In genomic region chr20:18057994-18058349, GRCh38 we compare ENCODE assay signal across 11 cellular contexts. TPM values are rescaled to one million over a fixed set of nuclear protein-coding genes. Genes with fewer than 3 reads are reported as not detected.
DNase-seq lines count a peak whose midpoint lies in the region; ATAC-seq, FAIRE-seq and TF ChIP-seq lines count a peak whose summit lies in the region.
"Had no signal": no experiment of that assay in that cellular context is flagged by ENCODE, and none has a peak within 500 bp of the region (broad histone marks: within the 10 kb centered on the region; RNA-seq: fewer than 3 reads in every experiment).

No MANE protein-coding gene starts in this region.

- no peak overlapping the region for H3K27ac ChIP-seq in OCI-LY1 (ENCODE audit: low read depth, low read length, poor library complexity, severe bottlenecking)
- no peak overlapping the region for H3K27ac ChIP-seq in foreskin keratinocyte
- H3K27ac ChIP-seq in skin epidermis = peak overlapping the region in 2 of 21 experiments; percentile 57 to 73
- H3K27ac ChIP-seq in kidney (ENCODE audit: low read depth in 2 of 2, low read length in 2 of 2) = no peak overlapping the region

- H2AFZ ChIP-seq in OCI-LY1 (ENCODE audit: low read length) = no peak overlapping the region

- no peaks in the 10 kb centered on the region for H3K9me2 ChIP-seq in OCI-LY1 (ENCODE audit: low read depth, low read length)

- H3K9ac ChIP-seq in OCI-LY1 (ENCODE audit: low read length) (no peak overlapping the region; the same call in 1 of the 2 replicates), kidney (ENCODE audit: low read length in 2 of 2) (no peak overlapping the region)

- H3K27me3 ChIP-seq in OCI-LY1 (ENCODE audit: insufficient read depth, low read length) (0 out of 2 replicates have a peak, but pooled peaks cover 7% of the 10 kb centered on the region), foreskin keratinocyte (peaks cover 13% of the 10 kb centered on the region)

- H3K36me3 ChIP-seq in OCI-LY1 (ENCODE audit: insufficient read depth, low read length) (no peaks in the 10 kb centered on the region), kidney (ENCODE audit: control insufficient read depth in 1 of 2, insufficient read depth in 2 of 2, low read length in 2 of 2) (no peaks in the 10 kb centered on the region)

- DNase-seq in NCI-H526 (lab: John Stamatoyannopoulos, UW) = peak; percentile 84 to 91
- no peak for DNase-seq in NCI-H526 treated with DMSO at 0.1 percent for 48 hours (lab: John Stamatoyannopoulos, UW)
- DNase-seq in foreskin keratinocyte = no peak
- no peak for DNase-seq in kidney
- DNase-seq: C1 segment of cervical spinal cord, Kasumi-1 had no signal

- H3K4me1 ChIP-seq in OCI-LY1 (ENCODE audit: insufficient read depth, low read length, severe bottlenecking) (peaks cover 5% of the 10 kb centered on the region), foreskin keratinocyte (no peaks in the 10 kb centered on the region), kidney (ENCODE audit: control insufficient read depth in 1 of 2, insufficient read depth in 1 of 2, low read depth in 1 of 2, low read length in 2 of 2) (peaks cover 0 to 4% of the 10 kb centered on the region in 2 donors)

- H3K4me3 ChIP-seq in OCI-LY1 (ENCODE audit: low read depth, low read length, poor library complexity, severe bottlenecking) = peak overlapping the region; percentile 61
- H3K4me3 ChIP-seq in skin epidermis = peak overlapping the region in 5 of 7 experiments; percentile 40 to 54 (median 47)
- H3K4me3 ChIP-seq in kidney (ENCODE audit: low read length in 2 of 2) = peak overlapping the region in 1 of 2 donors; percentile 55

- no peaks in the 10 kb centered on the region for H3K79me2 ChIP-seq in OCI-LY1 (ENCODE audit: insufficient read depth, low read length)

- H4K20me1 ChIP-seq in OCI-LY1 (ENCODE audit: insufficient read depth, low read length) = no peaks in the 10 kb centered on the region

- no peaks in the 10 kb centered on the region for H3F3A ChIP-seq in OCI-LY1 (ENCODE audit: insufficient read depth, low read length)

- H3K9me3 ChIP-seq in OCI-LY1 (ENCODE audit: low read length) (no peaks in the 10 kb centered on the region), kidney (ENCODE audit: control insufficient read depth in 1 of 2, low read length in 2 of 2) (no peaks in the 10 kb centered on the region)

- intact Hi-C loops in kidney (cut with DNase I) = no loop called here

- ATAC-seq in foreskin keratinocyte (peak; percentile 15), HG02759 (IDR thresholded peaks at IDR 0.05; ENCODE audit: unreplicated experiment) (no peak), HG03521 (IDR thresholded peaks at IDR 0.05; ENCODE audit: unreplicated experiment) (no peak)

- H3K4me2 ChIP-seq in OCI-LY1 (ENCODE audit: low read length) = peak overlapping the region; percentile 64

- no peak for FAIRE-seq in kidney (lab: Jason Lieb, UNC)

- no peak for TF ChIP-seq CTCF in OCI-LY1 (IDR thresholded peaks at IDR 0.05; ENCODE audit: low read length)
- no peak for TF ChIP-seq CTCF in foreskin keratinocyte (conservative IDR thresholded peaks at IDR 0.05)
- TF ChIP-seq CTCF in kidney (IDR thresholded peaks at IDR 0.05; ENCODE audit: borderline replicate concordance, extremely low read depth, insufficient read depth) = no peak

RNA-seq across cellular contexts. Expression of gene OVOL2, which starts 0.3 kb away (rescaled TPM):
- 8.5 and 8.9 TPM in 2 replicates for total RNA-seq in foreskin keratinocyte
- polyA plus RNA-seq in foreskin keratinocyte = 7.0 and 9.3 TPM in 2 replicates
- total RNA-seq in kidney = 4.8 TPM
- polyA plus RNA-seq in kidney (ENCODE audit: insufficient read depth, low read depth, low replicate concordance) = 4.1 TPM
- total RNA-seq: fibroblast of lung had no signal
- polyA plus RNA-seq: fibroblast of lung had no signal

Comparison
In these comparisons a context has a peak if more than half of its experiments do, and no peak if none do; other contexts are left out.
1. DNase-seq: peak in NCI-H526 (2 of 2); none in NCI-H526 treated with DMSO at 0.1 percent for 48 hours (single experiment), foreskin keratinocyte (0 of 2) and kidney (single experiment).